8 cellular contexts compared by ENCODE assay signal in the genomic region with DNA sequence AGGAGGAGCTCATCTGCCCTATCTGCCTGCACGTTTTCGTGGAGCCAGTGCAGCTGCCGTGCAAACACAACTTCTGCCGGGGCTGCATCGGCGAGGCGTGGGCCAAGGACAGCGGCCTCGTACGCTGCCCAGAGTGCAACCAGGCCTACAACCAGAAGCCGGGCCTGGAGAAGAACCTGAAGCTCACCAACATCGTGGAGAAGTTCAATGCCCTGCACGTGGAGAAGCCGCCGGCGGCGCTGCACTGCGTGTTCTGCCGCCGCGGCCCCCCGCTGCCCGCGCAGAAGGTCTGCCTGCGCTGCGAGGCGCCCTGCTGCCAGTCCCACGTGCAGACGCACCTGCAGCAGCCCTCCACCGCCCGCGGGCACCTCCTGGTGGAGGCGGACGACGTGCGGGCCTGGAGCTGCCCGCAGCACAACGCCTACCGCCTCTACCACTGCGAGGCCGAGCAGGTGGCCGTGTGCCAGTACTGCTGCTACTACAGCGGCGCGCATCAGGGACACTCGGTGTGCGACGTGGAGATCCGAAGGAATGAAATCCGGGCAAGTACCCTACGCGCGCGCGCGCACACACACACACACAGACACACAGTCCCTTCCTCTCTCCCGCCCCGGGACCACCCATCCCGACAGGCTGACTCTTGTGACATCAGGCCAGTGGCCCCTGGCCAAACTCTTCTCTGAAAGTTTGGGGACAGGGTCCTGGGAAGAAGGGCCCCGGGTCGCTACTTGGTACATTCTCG. TPM values are rescaled to one million over a fixed set of nuclear protein-coding genes. Genes with fewer than 3 reads are reported as not detected.
DNase-seq lines count a peak whose midpoint lies in the region; ATAC-seq and TF ChIP-seq lines count a peak whose summit lies in the region.

No MANE protein-coding gene starts in this region.

- no peaks in the 10 kb centered on the region for H3K27me3 Mint-ChIP-seq in T-helper 1 cell treated with Interleukin-12 subunit alpha and Interleukin-12 subunit beta and Interleukin-4 antibody, amounts not matched to agents 30 μg/mL and 1 μg/mL, for 36 hours (ENCODE audit: low read depth)

- H3K4me3 ChIP-seq in ascending aorta (peak overlapping the region; percentile 97), hepatocyte (peak overlapping the region; percentile 58)

- no peaks in the 10 kb centered on the region for H3K9me3 Mint-ChIP-seq in T-helper 1 cell treated with Interleukin-12 subunit alpha and Interleukin-12 subunit beta and Interleukin-4 antibody, amounts not matched to agents 30 μg/mL and 1 μg/mL, for 36 hours

- peak overlapping the region; percentile 95 for H3K4me3 Mint-ChIP-seq in T-helper 1 cell treated with Interleukin-12 subunit alpha and Interleukin-12 subunit beta and Interleukin-4 antibody, amounts not matched to agents 30 μg/mL and 1 μg/mL, for 36 hours

- H3K27ac ChIP-seq in ascending aorta (peak overlapping the region; percentile 98), hepatocyte (peak overlapping the region; percentile 98)

- H3K4me1 ChIP-seq in ascending aorta (peaks cover 22 to 35% of the 10 kb centered on the region in 2 donors), hepatocyte (ENCODE audit: insufficient read depth) (peaks cover 33% of the 10 kb centered on the region)

- H3K79me2 ChIP-seq in hepatocyte: peaks cover 56% of the 10 kb centered on the region

- H3K9me3 ChIP-seq in ascending aorta (no peaks in the 10 kb centered on the region), hepatocyte (ENCODE audit: low read depth) (no peaks in the 10 kb centered on the region)

- peak overlapping the region; percentile 93 for H3K4me2 ChIP-seq in hepatocyte

- peak overlapping the region; percentile 15 for H2AFZ ChIP-seq in hepatocyte

- H3K9me2 ChIP-seq in hepatocyte (replicated peaks; ENCODE audit: insufficient read depth): no peaks in the 10 kb centered on the region

- under 1% methylated on average over 44 of the region's 62 CpGs for WGBS in hepatocyte (ENCODE audit: low lambda C conversion rate, missing lambda C conversion rate)

- H3K36me3 ChIP-seq in ascending aorta: no peaks in the 10 kb centered on the region
- H3K36me3 ChIP-seq in hepatocyte (replicated peaks; ENCODE audit: insufficient read depth, low read depth): no peaks in the 10 kb centered on the region

- H3K27ac Mint-ChIP-seq in T-helper 1 cell treated with Interleukin-12 subunit alpha and Interleukin-12 subunit beta and Interleukin-4 antibody, amounts not matched to agents 30 μg/mL and 1 μg/mL, for 36 hours: peak overlapping the region; percentile 98

- H3K4me1 Mint-ChIP-seq in T-helper 1 cell treated with Interleukin-12 subunit alpha and Interleukin-12 subunit beta and Interleukin-4 antibody, amounts not matched to agents 30 μg/mL and 1 μg/mL, for 36 hours (ENCODE audit: low read depth): peaks cover 35% of the 10 kb centered on the region

- intact Hi-C loops in ascending aorta (cut with DNase I): loop anchor here (1.0 to 10.0 kb wide), 4 partner anchors 42 to 1640 kb away; partner anchors contain the start of gene ACTR1A

- TF ChIP-seq CTCF in GM12872 (IDR thresholded peaks at IDR 0.05; ENCODE audit: insufficient read depth, low read depth, low read length) (peak; percentile 73), ascending aorta (IDR thresholded peaks at IDR 0.05) (peak; percentile 62 to 86 (median 83)), hepatocyte (IDR thresholded peaks at IDR 0.05; ENCODE audit: poor library complexity) (peak; percentile 54)

- no peak for ATAC-seq in GM21528 (IDR thresholded peaks at IDR 0.05; ENCODE audit: low FRiP score, unreplicated experiment)
- ATAC-seq in GM21737 (IDR thresholded peaks at IDR 0.05; ENCODE audit: unreplicated experiment): no peak

- H3K27me3 ChIP-seq in ascending aorta (no peaks in the 10 kb centered on the region), hepatocyte (no peaks in the 10 kb centered on the region)

- DNase-seq in NCI-H1092 treated with DMSO at 0.1 percent for 48 hours (lab: John Stamatoyannopoulos, UW) (peak; percentile 76), ascending aorta (ENCODE audit: low spot score in 2 of 2) (peak in 1 of 2 donors; percentile 90), hepatocyte (ENCODE audit: low spot score) (peak; percentile 92), retina (peak; percentile 87)

- H4K20me1 ChIP-seq in hepatocyte (ENCODE audit: insufficient read depth, poor library complexity, severe bottlenecking): peaks cover 43% of the 10 kb centered on the region

- H3K36me3 Mint-ChIP-seq in T-helper 1 cell treated with Interleukin-12 subunit alpha and Interleukin-12 subunit beta and Interleukin-4 antibody, amounts not matched to agents 30 μg/mL and 1 μg/mL, for 36 hours (ENCODE audit: low read depth): peaks cover 17% of the 10 kb centered on the region

RNA-seq across cellular contexts. Expression of gene TRIM8, which starts 0.5 kb away (rescaled TPM):
- 216 TPM for total RNA-seq in ascending aorta
- 41.3 and 53.3 TPM in 2 replicates for total RNA-seq in hepatocyte
- polyA plus RNA-seq in hepatocyte: 61.2 and 63.4 TPM in 2 replicates
